ENCODE assay signal across 8 cellular contexts in genomic region chr19:52007805-52008557, GRCh38. TPM values are rescaled to one million over a fixed set of nuclear protein-coding genes. Genes with fewer than 3 reads are reported as not detected.
DNase-seq lines count a peak whose midpoint lies in the region; ATAC-seq and TF ChIP-seq lines count a peak whose summit lies in the region.

ZNF615 (minus strand) TSS chr19:52008211; CDS start chr19:52003711, 4,500 bp downstream.

- peak within 1 kb of the TSS; percentile 94 for H3K27ac Mint-ChIP-seq in activated T-helper 17 cell treated with anti-CD3 and anti-CD28 coated beads, Interleukin-2, amount 50 U/mL, for 72 hours
- peak within 1 kb of the TSS; percentile 95 to 98 (median 97) for H3K27ac Mint-ChIP-seq in naive B cell

- H3K4me1 ChIP-seq in HUES6 (ENCODE audit: control insufficient read depth, insufficient read depth, low read length) (0 out of 2 replicates have a peak, but pooled peaks cover 2% of the 10 kb centered on the region), fibroblast of lung (ENCODE audit: control insufficient read depth, extremely low read depth, insufficient read depth, low read length) (no peaks in the 10 kb centered on the region)

- no peak for TF ChIP-seq CTCF in GM20000 (IDR thresholded peaks at IDR 0.05; ENCODE audit: extremely low read depth, missing control alignments)
- no peak for TF ChIP-seq CTCF in fibroblast of lung (conservative IDR thresholded peaks at IDR 0.05 in 1 of 2, IDR thresholded peaks at IDR 0.05 in 1 of 2; ENCODE audit: low read depth in 1 of 2, low read length in 2 of 2)

- H3K27ac ChIP-seq in HUES6 (ENCODE audit: low read depth, low read length) = peak within 1 kb of the TSS; percentile 95
- H3K27ac ChIP-seq in fibroblast of lung (ENCODE audit: insufficient read depth, low read length) = peak within 1 kb of the TSS; percentile 80

- DNase-seq in COLO829 (ENCODE audit: low spot score) = peak; percentile 82
- DNase-seq in GM20000 (ENCODE audit: low spot score) = peak; percentile 81
- peak; percentile 81 to 88 for DNase-seq in fibroblast of lung (ENCODE audit: low read depth in 2 of 2)
- peak; percentile 87 for DNase-seq in naive B cell
- DNase-seq in stimulated activated CD8-positive, alpha-beta memory T cell treated with anti-CD3 and anti-CD28 coated beads, Interleukin-7, amount 100 ng/mL, for 48 hours (ENCODE audit: extremely low read depth in 1 of 2, low read depth in 1 of 2) = peak; percentile 70 to 76

- peaks cover 9% of the 10 kb centered on the region for H3K4me1 Mint-ChIP-seq in activated T-helper 17 cell treated with anti-CD3 and anti-CD28 coated beads, Interleukin-2, amount 50 U/mL, for 72 hours
- peaks cover 14 to 23% (median 17%) of the 10 kb centered on the region in 3 donors for H3K4me1 Mint-ChIP-seq in naive B cell

- H3K9me3 ChIP-seq in HUES6 (ENCODE audit: control insufficient read depth, insufficient read depth, low read depth, low read length) (peaks cover 10% of the 10 kb centered on the region; the same call in 1 of the 2 replicates), fibroblast of lung (ENCODE audit: control insufficient read depth, insufficient read depth, low read depth, low read length) (no peaks in the 10 kb centered on the region)

- ATAC-seq in activated T-helper 17 cell treated with anti-CD3 and anti-CD28 coated beads, Interleukin-2, amount 50 U/mL, for 72 hours (replicated peaks) = peak; percentile 98
- ATAC-seq in naive B cell (ENCODE audit: low read depth in 2 of 2) = peak; percentile 80 to 90

- peaks cover 22% of the 10 kb centered on the region for H3K36me3 ChIP-seq in HUES6 (ENCODE audit: control insufficient read depth, insufficient read depth, low read length)
- no peaks in the 10 kb centered on the region for H3K36me3 ChIP-seq in fibroblast of lung (ENCODE audit: control insufficient read depth, insufficient read depth, low read length)

- H3K4me2 ChIP-seq in fibroblast of lung (ENCODE audit: extremely low read depth, insufficient read depth, low read length) = peak within 1 kb of the TSS; percentile 78

- no peaks in the 10 kb centered on the region for H3K79me2 ChIP-seq in fibroblast of lung (ENCODE audit: control insufficient read depth, insufficient read depth, low read length)

- H3K36me3 Mint-ChIP-seq in activated T-helper 17 cell treated with anti-CD3 and anti-CD28 coated beads, Interleukin-2, amount 50 U/mL, for 72 hours (ENCODE audit: low read depth) = peaks cover 33% of the 10 kb centered on the region
- peaks cover 25 to 31% of the 10 kb centered on the region in 2 donors for H3K36me3 Mint-ChIP-seq in naive B cell

- no peaks in the 10 kb centered on the region for H4K20me1 ChIP-seq in fibroblast of lung (ENCODE audit: control insufficient read depth, extremely low read depth, insufficient read depth, low read length)

- H3K27me3 ChIP-seq in HUES6 (ENCODE audit: control insufficient read depth, insufficient read depth, low read length) (no peaks in the 10 kb centered on the region), fibroblast of lung (ENCODE audit: control insufficient read depth, insufficient read depth, low read length) (no peaks in the 10 kb centered on the region)

- peak within 1 kb of the TSS; percentile 91 for H3K4me3 Mint-ChIP-seq in activated T-helper 17 cell treated with anti-CD3 and anti-CD28 coated beads, Interleukin-2, amount 50 U/mL, for 72 hours
- H3K4me3 Mint-ChIP-seq in naive B cell = peak within 1 kb of the TSS; percentile 93 to 99 (median 98)

- peaks cover 10% of the 10 kb centered on the region for H3K9me3 Mint-ChIP-seq in activated T-helper 17 cell treated with anti-CD3 and anti-CD28 coated beads, Interleukin-2, amount 50 U/mL, for 72 hours
- peaks cover 4 to 45% (median 23%) of the 10 kb centered on the region in 7 donors for H3K9me3 Mint-ChIP-seq in naive B cell

- H3K4me3 ChIP-seq in HUES6 (ENCODE audit: low read depth, low read length) (peak within 1 kb of the TSS; percentile 97), fibroblast of lung (replicated peaks in 1 of 4; ENCODE audit: control extremely low read depth in 1 of 4, insufficient read depth in 1 of 4, low read depth in 3 of 4, low read length in 4 of 4) (peak within 1 kb of the TSS; percentile 87 to 98 (median 96))

- peak within 1 kb of the TSS; percentile 100 for H2AFZ ChIP-seq in fibroblast of lung (ENCODE audit: low read length)

- H3K27me3 Mint-ChIP-seq in activated T-helper 17 cell treated with anti-CD3 and anti-CD28 coated beads, Interleukin-2, amount 50 U/mL, for 72 hours = no peaks in the 10 kb centered on the region
- no peaks in the 10 kb centered on the region for H3K27me3 Mint-ChIP-seq in naive B cell

- peak within 1 kb of the TSS; percentile 84 for H3K9ac ChIP-seq in HUES6 (ENCODE audit: low read length)
- peak within 1 kb of the TSS; percentile 54 for H3K9ac ChIP-seq in fibroblast of lung (ENCODE audit: insufficient read depth, low read length)

TF ChIP-seq in PFSK-1, 5 proteins besides CTCF, POLR2A, EP300 and RAD21:
- TF ChIP-seq POLR2AphosphoS5 (IDR thresholded peaks at IDR 0.05; ENCODE audit: low read depth, low read length) (0 out of 2 replicates have a peak, but pooled peaks have one; percentile 36), FOXP2 (optimal IDR thresholded peaks at IDR 0.05; ENCODE audit: borderline replicate concordance, extremely low read depth, extremely low read length, insufficient read depth) (peak; percentile 21), TAF1 (IDR thresholded peaks at IDR 0.05; ENCODE audit: borderline replicate concordance, insufficient read depth, low read length) (no peak)

RNA-seq across cellular contexts. Expression of gene ZNF615, which starts in this region (rescaled TPM):
- 2.5 TPM for polyA plus RNA-seq in PFSK-1 (2012; ENCODE audit: insufficient read length, low read depth)
- total RNA-seq in activated T-helper 17 cell treated with anti-CD3 and anti-CD28 coated beads, Interleukin-2, amount 50 U/mL, for 72 hours = 10 to 100 TPM in 1 of 2 donors, 1 to 10 TPM in 1; 5.9 to 15.2 TPM
- 14.7 and 15.7 TPM in 2 replicates for total RNA-seq in fibroblast of lung
- polyA plus RNA-seq in fibroblast of lung = 6.2 and 7.8 TPM in 2 replicates
- polyA plus RNA-seq in fibroblast of lung (2012) = 4.5 and 4.8 TPM in 2 replicates
- polyA minus RNA-seq in fibroblast of lung (ENCODE audit: low replicate concordance) = 3.5 and 21.6 TPM in 2 replicates
- polyA plus RNA-seq in naive B cell (ENCODE audit: low read depth in 6 of 6) = 10 to 100 TPM in 2 of 6 donors, 1 to 10 TPM in 4; 6.9 to 14.9 (median 8.4) TPM

Comparison
In these comparisons a context has a peak if more than half of its experiments do, and no peak if none do; other contexts are left out.
1. Peak in every context shown above with its lines: DNase-seq, ATAC-seq, H3K4me3 ChIP-seq and H3K27ac ChIP-seq.